Comparison of ENCODE assay signal across 16 cellular contexts in the genomic region with DNA sequence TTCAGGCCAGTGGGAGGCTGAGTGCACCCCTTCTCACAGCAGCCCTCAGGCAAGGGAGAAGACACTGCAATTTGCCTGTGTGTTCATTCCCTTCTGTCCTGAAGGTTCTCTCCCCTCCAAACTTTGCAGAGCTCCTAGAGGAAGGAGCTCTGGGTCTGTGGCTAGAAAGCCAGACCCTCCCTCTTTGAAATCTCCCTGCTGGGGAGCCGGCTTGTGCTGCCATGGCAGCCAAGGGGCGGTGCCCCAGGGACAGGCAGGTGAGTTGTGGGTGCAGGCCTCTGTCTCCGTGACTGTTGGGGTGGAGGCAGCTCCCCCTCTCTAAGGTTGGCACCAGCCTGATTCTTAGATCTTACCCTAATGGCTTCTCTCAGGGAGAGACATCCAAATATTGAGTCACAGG. TPM values are rescaled to one million over a fixed set of nuclear protein-coding genes. Genes with fewer than 3 reads are reported as not detected.
"Had no signal": no experiment of that assay in that cellular context is flagged by ENCODE, and none has a peak within 500 bp of the region (broad histone marks: within the 10 kb centered on the region; RNA-seq: fewer than 3 reads in every experiment).

No MANE protein-coding gene starts in this region.

- DNase-seq: activated gamma-delta T cell; activated naive CD8-positive, alpha-beta T cell treated with anti-CD3 and anti-CD28 coated beads, Interleukin-2, amount 10 ng/mL, durations not matched to agents 7 days and 5 days; erythroblast; immature natural killer cell; kidney glomerular epithelial cell; left ventricle myocardium superior; psoas muscle; right cardiac atrium; stimulated activated naive CD8-positive, alpha-beta T cell treated with anti-CD3 and anti-CD28 coated beads, Interleukin-15, Interleukin-2, amounts not matched to agents 100 U/mL and 50 U/mL, for 24 hours; substantia nigra; tibial artery; uterus had no signal

- H3K27ac ChIP-seq: psoas muscle, uterus had no signal

- H3K4me1 ChIP-seq: uterus had no signal

- ATAC-seq: activated CD4-positive, CD25-positive, alpha-beta regulatory T cell treated with anti-CD3 and anti-CD28 coated beads, Interleukin-2, amount 50 U/mL, for 24 hours; left ventricle myocardium superior; psoas muscle; right cardiac atrium; stimulated activated naive CD8-positive, alpha-beta T cell treated with anti-CD3 and anti-CD28 coated beads, Interleukin-15, Interleukin-2, amounts not matched to agents 100 U/mL and 50 U/mL, for 24 hours had no signal

- H3K4me3 ChIP-seq: psoas muscle, tibial artery, uterus had no signal

- H3K27ac Mint-ChIP-seq: activated naive CD8-positive, alpha-beta T cell treated with anti-CD3 and anti-CD28 coated beads, Interleukin-2, amount 10 ng/mL, durations not matched to agents 7 days and 5 days; brain had no signal

- H3K9me3 Mint-ChIP-seq: activated naive CD8-positive, alpha-beta T cell treated with anti-CD3 and anti-CD28 coated beads, Interleukin-2, amount 10 ng/mL, durations not matched to agents 7 days and 5 days; immature natural killer cell had no signal

- H3K36me3 ChIP-seq: tibial artery, uterus had no signal

- H3K27me3 ChIP-seq: tibial artery, uterus had no signal

- H3K4me3 Mint-ChIP-seq: activated naive CD8-positive, alpha-beta T cell treated with anti-CD3 and anti-CD28 coated beads, Interleukin-2, amount 10 ng/mL, durations not matched to agents 7 days and 5 days; brain; immature natural killer cell had no signal

- H3K27me3 Mint-ChIP-seq: activated naive CD8-positive, alpha-beta T cell treated with anti-CD3 and anti-CD28 coated beads, Interleukin-2, amount 10 ng/mL, durations not matched to agents 7 days and 5 days; brain had no signal

RNA-seq across cellular contexts. Expression of gene OLFML2B, which starts 53.0 kb away (rescaled TPM):
- total RNA-seq: activated CD8-positive, alpha-beta memory T cell treated with anti-CD3 and anti-CD28 coated beads for 36 hours; T-helper 1 cell treated with Interleukin-12 subunit alpha and Interleukin-12 subunit beta and Interleukin-4 antibody, amounts not matched to agents 30 ng/mL and 1 ng/mL, for 36 hours had no signal
